In genomic region chr3:67790043-67790442, GRCh38 we compare ENCODE assay signal across 8 cellular contexts.
DNase-seq lines count a peak whose midpoint lies in the region; ATAC-seq, FAIRE-seq and TF ChIP-seq lines count a peak whose summit lies in the region.

No MANE protein-coding gene starts in this region.

- H3K4me3 Mint-ChIP-seq in naive thymus-derived CD8-positive, alpha-beta T cell: no peak overlapping the region

- ATAC-seq in naive thymus-derived CD8-positive, alpha-beta T cell: peak; percentile 79 to 89
- no peak for ATAC-seq in GM18505 (IDR thresholded peaks at IDR 0.05; ENCODE audit: unreplicated experiment)

- peak overlapping the region in 2 of 10 donors; percentile 4 to 37 for H3K27ac Mint-ChIP-seq in naive thymus-derived CD8-positive, alpha-beta T cell

- peaks cover 10 to 19% (median 13%) of the 10 kb centered on the region in 9 donors for H3K9me3 Mint-ChIP-seq in naive thymus-derived CD8-positive, alpha-beta T cell

- H3K4me1 Mint-ChIP-seq in naive thymus-derived CD8-positive, alpha-beta T cell: peaks cover 12 to 18% (median 14%) of the 10 kb centered on the region in 4 donors

- peak; percentile 89 for FAIRE-seq in H54 (lab: Jason Lieb, UNC)

- no peak overlapping the region for H3K4me3 ChIP-seq in GM12865 (ENCODE audit: low read depth, low read length)
- no peak overlapping the region for H3K4me3 ChIP-seq in effector memory CD4-positive, alpha-beta T cell (ENCODE audit: insufficient read depth, low read depth, low read length, poor library complexity, severe bottlenecking)

- peak; percentile 65 for DNase-seq in GM12865 (ENCODE audit: low read depth)
- DNase-seq in H54 (ENCODE audit: insufficient read length, low spot score): peak; percentile 15
- DNase-seq in M059J (ENCODE audit: low read depth): peak; percentile 31
- peak; percentile 71 for DNase-seq in activated CD4-positive, alpha-beta T cell treated with anti-CD3 and anti-CD28 coated beads for 48 hours
- DNase-seq in effector memory CD4-positive, alpha-beta T cell: peak in 2 of 3 donors; percentile 12 to 31
- peak; percentile 37 to 84 (median 63) for DNase-seq in naive thymus-derived CD8-positive, alpha-beta T cell
- DNase-seq in superior temporal gyrus (ENCODE audit: extremely low spot score): peak; percentile 36

- no peaks in the 10 kb centered on the region for H3K4me1 ChIP-seq in effector memory CD4-positive, alpha-beta T cell (ENCODE audit: control insufficient read depth, insufficient read depth, low read length, poor library complexity, severe bottlenecking)

- no peaks in the 10 kb centered on the region for H3K36me3 ChIP-seq in effector memory CD4-positive, alpha-beta T cell (ENCODE audit: control insufficient read depth, insufficient read depth, low read length)

- H3K36me3 Mint-ChIP-seq in naive thymus-derived CD8-positive, alpha-beta T cell: peaks cover 5 to 16% (median 11%) of the 10 kb centered on the region in 3 donors

- H3K9me3 ChIP-seq in effector memory CD4-positive, alpha-beta T cell (ENCODE audit: control insufficient read depth, low read length): no peaks in the 10 kb centered on the region

- H3K27me3 ChIP-seq in effector memory CD4-positive, alpha-beta T cell (replicated peaks; ENCODE audit: control insufficient read depth, insufficient read depth, low read length, poor library complexity, severe bottlenecking): no peaks in the 10 kb centered on the region

- no peaks in the 10 kb centered on the region for H3K27me3 Mint-ChIP-seq in naive thymus-derived CD8-positive, alpha-beta T cell

- no peak for TF ChIP-seq POLR2A in H54 (IDR thresholded peaks at IDR 0.05; ENCODE audit: low read depth, low read length)
- no peak for TF ChIP-seq POLR2A in GM18505 (IDR thresholded peaks at IDR 0.05; ENCODE audit: borderline replicate concordance, extremely low read depth, insufficient read depth, insufficient read length)

- H3K27ac ChIP-seq in effector memory CD4-positive, alpha-beta T cell (ENCODE audit: insufficient read depth, low read length, poor library complexity, severe bottlenecking): no peak overlapping the region

- POLR2A ChIA-PET in naive thymus-derived CD8-positive, alpha-beta T cell (lab: Charles Lee): interaction anchor here (0.9 to 1.5 kb wide), 4 partner anchors 14 to 136 kb away, joined by 3 to 7 read pairs (median 4); partner anchors contain the start of gene SUCLG2

- peak; percentile 72 for TF ChIP-seq CTCF in GM12865 (IDR thresholded peaks at IDR 0.05; ENCODE audit: insufficient read depth, low read depth, low read length, missing control alignments)

Comparison
In these comparisons a context has a peak if more than half of its experiments do, and no peak if none do; other contexts are left out.
1. DNase-seq: peak in every context shown above with its lines; median percentile 71 in activated CD4-positive, alpha-beta T cell treated with anti-CD3 and anti-CD28 coated beads for 48 hours; 65 in GM12865; 63 in naive thymus-derived CD8-positive, alpha-beta T cell; 36 in superior temporal gyrus; 31 in M059J; 22 in effector memory CD4-positive, alpha-beta T cell; 15 in H54.